In the genomic region with DNA sequence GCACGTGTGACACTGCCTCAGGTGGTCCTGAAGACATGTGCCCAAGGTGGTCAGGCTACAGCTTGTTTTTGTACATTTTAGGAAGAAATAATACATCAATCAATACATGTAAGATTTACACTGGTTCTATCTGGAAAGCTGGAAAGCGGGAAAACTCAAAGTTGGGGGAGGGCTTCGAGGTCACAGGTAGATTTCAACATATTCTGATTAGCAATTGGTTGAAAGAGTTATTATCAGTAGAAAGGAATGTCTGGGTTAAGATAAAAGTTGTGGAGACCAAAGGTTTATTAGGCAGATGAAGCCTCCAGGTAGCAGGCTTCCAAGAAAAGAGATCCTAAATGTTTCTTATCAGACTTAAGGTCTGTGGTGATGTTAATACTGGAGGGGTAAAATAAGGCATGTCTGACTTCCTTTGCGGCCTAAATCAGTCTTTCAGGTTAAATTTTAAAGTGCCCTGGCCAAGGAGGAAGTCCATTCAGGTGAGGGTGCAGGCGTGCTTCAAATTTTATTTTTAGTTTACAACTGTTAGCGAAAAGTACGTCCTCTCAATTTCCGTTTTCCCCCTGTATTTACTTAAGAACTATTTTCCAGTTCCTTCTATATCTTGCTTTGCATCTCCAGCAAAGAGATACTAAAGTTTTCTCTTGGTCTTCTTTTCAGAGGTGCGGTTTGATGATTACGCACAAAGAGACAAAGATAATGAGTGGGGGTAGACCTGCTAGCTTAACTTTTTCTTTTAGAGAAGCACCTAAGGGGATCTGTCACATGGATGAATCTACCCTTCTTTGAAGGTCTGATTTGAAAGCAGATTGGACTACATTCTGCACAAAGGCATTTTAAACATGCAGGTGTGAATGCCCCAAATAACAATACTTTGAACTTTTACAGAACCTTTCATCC, we compare ENCODE assay signal across 26 cellular contexts.
DNase-seq lines count a peak whose midpoint lies in the region; ATAC-seq and TF ChIP-seq lines count a peak whose summit lies in the region.
"Had no signal": no experiment of that assay in that cellular context is flagged by ENCODE, and none has a peak within 500 bp of the region (broad histone marks: within the 10 kb centered on the region; RNA-seq: fewer than 3 reads in every experiment).

No MANE protein-coding gene starts in this region.

- no peaks in the 10 kb centered on the region for H3K9me3 Mint-ChIP-seq in activated T-cell treated with anti-CD3 and anti-CD28 coated beads, Interleukin-2, amount 50 U/mL, for 24 hours
- H3K9me3 Mint-ChIP-seq in activated CD4-positive, alpha-beta memory T cell treated with anti-CD3 and anti-CD28 coated beads, Interleukin-2, amount 10 ng/mL, durations not matched to agents 7 days and 5 days: no peaks in the 10 kb centered on the region
- no peaks in the 10 kb centered on the region for H3K9me3 Mint-ChIP-seq in memory B cell
- H3K9me3 Mint-ChIP-seq: activated B cell treated with CpG ODN at 0.5 μM for 24 hours, nephron progenitor cell had no signal

- ATAC-seq in GM19438 (IDR thresholded peaks at IDR 0.05; ENCODE audit: low read depth, unreplicated experiment) (peak; percentile 51), memory B cell (ENCODE audit: low read depth) (no peak), heart left ventricle (no peak)
- ATAC-seq: A549, gastroesophageal sphincter, left ventricle myocardium superior had no signal

- peaks cover 0 to 29% (median 12%) of the 10 kb centered on the region in 12 donors for H3K4me1 ChIP-seq in heart left ventricle
- H3K4me1 ChIP-seq in ascending aorta: peaks cover 0 to 2% of the 10 kb centered on the region in 2 donors

- TF ChIP-seq POLR2A in heart left ventricle (IDR thresholded peaks at IDR 0.05): no peak

- intact Hi-C loops in heart left ventricle (cut with DNase I) (no loop called here), ascending aorta (cut with DNase I) (no loop called here)

- H3K9me3 ChIP-seq in heart left ventricle (no peaks in the 10 kb centered on the region), ascending aorta (no peaks in the 10 kb centered on the region)
- H3K9me3 ChIP-seq: A549, gastroesophageal sphincter, ovary, SK-N-SH, vagina had no signal

- H3K27me3 Mint-ChIP-seq in activated T-cell treated with anti-CD3 and anti-CD28 coated beads, Interleukin-2, amount 50 U/mL, for 24 hours: no peaks in the 10 kb centered on the region
- peaks cover 1% of the 10 kb centered on the region for H3K27me3 Mint-ChIP-seq in activated CD4-positive, alpha-beta memory T cell treated with anti-CD3 and anti-CD28 coated beads, Interleukin-2, amount 10 ng/mL, durations not matched to agents 7 days and 5 days
- no peaks in the 10 kb centered on the region for H3K27me3 Mint-ChIP-seq in memory B cell
- H3K27me3 Mint-ChIP-seq: activated B cell treated with CpG ODN at 0.5 μM for 24 hours had no signal

- no peaks in the 10 kb centered on the region for H3K27me3 ChIP-seq in heart left ventricle
- H3K27me3 ChIP-seq in ascending aorta: no peaks in the 10 kb centered on the region
- H3K27me3 ChIP-seq: gastroesophageal sphincter, ovary, vagina had no signal

- DNase-seq in activated T-cell treated with anti-CD3 and anti-CD28 coated beads, Interleukin-2, amount 50 U/mL, for 24 hours: no peak
- no peak for DNase-seq in activated T-cell treated with anti-CD3 and anti-CD28 coated beads for 4 hours
- DNase-seq in activated CD4-positive, alpha-beta memory T cell treated with anti-CD3 and anti-CD28 coated beads, Interleukin-2, amount 10 ng/mL, durations not matched to agents 7 days and 5 days: no peak
- DNase-seq in memory B cell (ENCODE audit: low spot score in 2 of 2): no peak
- DNase-seq in heart left ventricle: no peak
- DNase-seq in stimulated activated CD4-positive, alpha-beta T cell treated with anti-CD3 and anti-CD28 coated beads, Interleukin-4, amount 100 ng/mL, for 24 hours: no peak
- DNase-seq in ascending aorta (ENCODE audit: low spot score in 2 of 2): no peak
- DNase-seq: activated B cell treated with CpG ODN at 0.5 μM for 24 hours; activated effector memory CD4-positive, alpha-beta T cell treated with Interleukin-2 at 50 U/mL for 16 hours; COR-L47; DMS79 treated with DMSO at 0.1 percent for 48 hours; H7; islet precursor cell; left ventricle myocardium superior; NCI-H187; NCI-H748 treated with DMSO at 0.1 percent for 48 hours; nephron progenitor cell; ovary; retina; SK-N-SH; stimulated activated CD4-positive, alpha-beta T cell treated with anti-CD3 and anti-CD28 coated beads, Interleukin-2, amount 100 ng/mL, for 24 hours had no signal

- H3K4me1 Mint-ChIP-seq in activated T-cell treated with anti-CD3 and anti-CD28 coated beads, Interleukin-2, amount 50 U/mL, for 24 hours (ENCODE audit: low read depth): peaks cover 20% of the 10 kb centered on the region
- H3K4me1 Mint-ChIP-seq in activated CD4-positive, alpha-beta memory T cell treated with anti-CD3 and anti-CD28 coated beads, Interleukin-2, amount 10 ng/mL, durations not matched to agents 7 days and 5 days: peaks cover 16% of the 10 kb centered on the region
- no peaks in the 10 kb centered on the region for H3K4me1 Mint-ChIP-seq in memory B cell
- H3K4me1 Mint-ChIP-seq: activated B cell treated with CpG ODN at 0.5 μM for 24 hours had no signal

- H3K36me3 ChIP-seq in heart left ventricle (no peaks in the 10 kb centered on the region), ascending aorta (no peaks in the 10 kb centered on the region)
- H3K36me3 ChIP-seq: gastroesophageal sphincter, ovary, vagina had no signal

- H3K4me3 ChIP-seq in heart left ventricle: no peak overlapping the region
- H3K4me3 ChIP-seq in ascending aorta: no peak overlapping the region
- H3K4me3 ChIP-seq: A549, gastroesophageal sphincter, ovary, smooth muscle cell, vagina had no signal

- no peak overlapping the region for H3K4me3 Mint-ChIP-seq in activated T-cell treated with anti-CD3 and anti-CD28 coated beads, Interleukin-2, amount 50 U/mL, for 24 hours
- no peak overlapping the region for H3K4me3 Mint-ChIP-seq in activated CD4-positive, alpha-beta memory T cell treated with anti-CD3 and anti-CD28 coated beads, Interleukin-2, amount 10 ng/mL, durations not matched to agents 7 days and 5 days
- no peak overlapping the region for H3K4me3 Mint-ChIP-seq in memory B cell
- H3K4me3 Mint-ChIP-seq: activated B cell treated with CpG ODN at 0.5 μM for 24 hours, nephron progenitor cell had no signal

- TF ChIP-seq CTCF in heart left ventricle (IDR thresholded peaks at IDR 0.05) (no peak), ascending aorta (IDR thresholded peaks at IDR 0.05) (no peak)

- peak overlapping the region; percentile 1 for H3K27ac Mint-ChIP-seq in activated T-cell treated with anti-CD3 and anti-CD28 coated beads, Interleukin-2, amount 50 U/mL, for 24 hours
- H3K27ac Mint-ChIP-seq in activated CD4-positive, alpha-beta memory T cell treated with anti-CD3 and anti-CD28 coated beads, Interleukin-2, amount 10 ng/mL, durations not matched to agents 7 days and 5 days: peak overlapping the region; percentile 53
- peak overlapping the region; percentile 60 for H3K27ac Mint-ChIP-seq in memory B cell
- H3K27ac Mint-ChIP-seq: activated B cell treated with CpG ODN at 0.5 μM for 24 hours, nephron progenitor cell had no signal

- POLR2A ChIA-PET in activated CD4-positive, alpha-beta memory T cell treated with anti-CD3 and anti-CD28 coated beads, Interleukin-2, amount 10 ng/mL, durations not matched to agents 7 days and 5 days (lab: Charles Lee): interaction anchor here (1.4 kb wide), 1 partner anchor 34 kb away, joined by 4 read pairs; no protein-coding TSS in a partner anchor

- no peaks in the 10 kb centered on the region for H3K36me3 Mint-ChIP-seq in activated T-cell treated with anti-CD3 and anti-CD28 coated beads, Interleukin-2, amount 50 U/mL, for 24 hours (ENCODE audit: low read depth)
- no peaks in the 10 kb centered on the region for H3K36me3 Mint-ChIP-seq in activated CD4-positive, alpha-beta memory T cell treated with anti-CD3 and anti-CD28 coated beads, Interleukin-2, amount 10 ng/mL, durations not matched to agents 7 days and 5 days (ENCODE audit: low read depth)
- no peaks in the 10 kb centered on the region for H3K36me3 Mint-ChIP-seq in memory B cell

- CTCF ChIA-PET in activated CD4-positive, alpha-beta memory T cell treated with anti-CD3 and anti-CD28 coated beads, Interleukin-2, amount 10 ng/mL, durations not matched to agents 7 days and 5 days (lab: Charles Lee): interaction anchor here (1.2 kb wide), 1 partner anchor 26 kb away, joined by 3 read pairs; no protein-coding TSS in a partner anchor

- 93 to 98% (median 96%) methylated on average over 10 of the region's 10 CpGs for WGBS in heart left ventricle, 4 donors

- no peak overlapping the region for H3K27ac ChIP-seq in heart left ventricle
- no peak overlapping the region for H3K27ac ChIP-seq in ascending aorta
- H3K27ac ChIP-seq: gastroesophageal sphincter, ovary, vagina had no signal

Comparison
In these comparisons a context has a peak if more than half of its experiments do, and no peak if none do; other contexts are left out.
1. H3K27ac Mint-ChIP-seq: peak in every context shown above with its lines; median percentile 60 in memory B cell; 53 in activated CD4-positive, alpha-beta memory T cell treated with anti-CD3 and anti-CD28 coated beads, Interleukin-2, amount 10 ng/mL, durations not matched to agents 7 days and 5 days; 1 in activated T-cell treated with anti-CD3 and anti-CD28 coated beads, Interleukin-2, amount 50 U/mL, for 24 hours.